Comparison of ENCODE assay signal across 20 cellular contexts in genomic region chr16:72884573-72884972, GRCh38.
A peak's percentile ranks its signal among the peaks of the same experiment; 100 is the strongest.
DNase-seq lines count a peak whose midpoint lies in the region; ATAC-seq and TF ChIP-seq lines count a peak whose summit lies in the region.
"Had no signal": no experiment of that assay in that cellular context is flagged by ENCODE, and none has a peak within 500 bp of the region (broad histone marks: within the 10 kb centered on the region; RNA-seq: fewer than 3 reads in every experiment).

No MANE protein-coding gene starts in this region.

- no peak overlapping the region for H3K4me3 Mint-ChIP-seq in HFFc6
- no peak overlapping the region for H3K4me3 Mint-ChIP-seq in chondrocyte (ENCODE audit: unreplicated experiment)
- H3K4me3 Mint-ChIP-seq: activated naive CD4-positive, alpha-beta T cell treated with anti-CD3 and anti-CD28 coated beads, Interleukin-2, amount 10 ng/mL, durations not matched to agents 7 days and 5 days; activated T-cell treated with anti-CD3 and anti-CD28 coated beads, Interleukin-2, amount 50 U/mL, for 4 hours; CD14-positive monocyte; dendritic cell treated with granulocyte-macrophage colony-stimulating factor and Interleukin-4, amounts not matched to agents 40 ng/mL and 50 ng/mL, for 4 days; mesothelial cell of epicardium; natural killer cell; stimulated activated effector memory CD8-positive, alpha-beta T cell treated with anti-CD3 and anti-CD28 coated beads, Interleukin-12 subunit alpha, Interleukin-12 subunit beta, amount 100 ng/mL, for 72 hours; T-helper 1 cell treated with Interleukin-12 subunit alpha and Interleukin-12 subunit beta and Interleukin-4 antibody, amounts not matched to agents 30 μg/mL and 1 μg/mL, for 36 hours had no signal

- H3K36me3 Mint-ChIP-seq in HFFc6 (ENCODE audit: low read depth) (peaks cover 58% of the 10 kb centered on the region), chondrocyte (ENCODE audit: low read depth) (peaks cover 47% of the 10 kb centered on the region)
- H3K36me3 Mint-ChIP-seq: stimulated activated effector memory CD8-positive, alpha-beta T cell treated with anti-CD3 and anti-CD28 coated beads, Interleukin-12 subunit alpha, Interleukin-12 subunit beta, amount 100 ng/mL, for 72 hours had no signal

- intact Hi-C loops in sciatic nerve (cut with DNase I), result no loop called here

- H3K27ac Mint-ChIP-seq in HFFc6 (peak overlapping the region; percentile 8; the same call in 1 of the 2 replicates), chondrocyte (ENCODE audit: unreplicated experiment) (peak overlapping the region; percentile 58)
- H3K27ac Mint-ChIP-seq: activated naive CD4-positive, alpha-beta T cell treated with anti-CD3 and anti-CD28 coated beads, Interleukin-2, amount 10 ng/mL, durations not matched to agents 7 days and 5 days; dendritic cell treated with granulocyte-macrophage colony-stimulating factor and Interleukin-4, amounts not matched to agents 40 ng/mL and 50 ng/mL, for 4 days; mesothelial cell of epicardium; natural killer cell; stimulated activated effector memory CD8-positive, alpha-beta T cell treated with anti-CD3 and anti-CD28 coated beads, Interleukin-12 subunit alpha, Interleukin-12 subunit beta, amount 100 ng/mL, for 72 hours; T-helper 1 cell treated with Interleukin-12 subunit alpha and Interleukin-12 subunit beta and Interleukin-4 antibody, amounts not matched to agents 30 μg/mL and 1 μg/mL, for 36 hours had no signal

- H3K27me3 Mint-ChIP-seq in HFFc6 (ENCODE audit: insufficient read depth) (peaks cover 4% of the 10 kb centered on the region), chondrocyte (ENCODE audit: low read depth) (no peaks in the 10 kb centered on the region)
- H3K27me3 Mint-ChIP-seq: dendritic cell treated with granulocyte-macrophage colony-stimulating factor and Interleukin-4, amounts not matched to agents 40 ng/mL and 50 ng/mL, for 4 days had no signal

- peak; percentile 54 for ATAC-seq in sciatic nerve
- ATAC-seq in SK-N-SH treated with all-trans-retinoic acid at 6 μM for 48 hours, result no peak
- ATAC-seq: activated T-cell treated with anti-CD3 and anti-CD28 coated beads, Interleukin-2, amount 50 U/mL, for 4 hours; GM12878; left colon had no signal

- TF ChIP-seq CTCF in HFFc6 (IDR thresholded peaks at IDR 0.05), result no peak
- TF ChIP-seq CTCF in chondrocyte (IDR thresholded peaks at IDR 0.05), result no peak

- no peaks in the 10 kb centered on the region for H3K9me3 Mint-ChIP-seq in HFFc6
- H3K9me3 Mint-ChIP-seq in chondrocyte (ENCODE audit: low read depth), result no peaks in the 10 kb centered on the region
- H3K9me3 Mint-ChIP-seq: activated T-cell treated with anti-CD3 and anti-CD28 coated beads, Interleukin-2, amount 50 U/mL, for 4 hours; mesothelial cell of epicardium; natural killer cell had no signal

- H3K4me1 Mint-ChIP-seq in HFFc6 (ENCODE audit: low read depth), result peaks cover 31% of the 10 kb centered on the region
- H3K4me1 Mint-ChIP-seq in chondrocyte (ENCODE audit: low read depth), result peaks cover 62% of the 10 kb centered on the region
- H3K4me1 Mint-ChIP-seq: activated naive CD4-positive, alpha-beta T cell treated with anti-CD3 and anti-CD28 coated beads, Interleukin-2, amount 10 ng/mL, durations not matched to agents 7 days and 5 days; CD14-positive monocyte; stimulated activated effector memory CD8-positive, alpha-beta T cell treated with anti-CD3 and anti-CD28 coated beads, Interleukin-12 subunit alpha, Interleukin-12 subunit beta, amount 100 ng/mL, for 72 hours had no signal

- DNase-seq in HFFc6 (no peak), NCI-H2107 (lab: John Stamatoyannopoulos, UW) (peak; percentile 43), chondrocyte (ENCODE audit: low spot score) (no peak), sciatic nerve (ENCODE audit: low spot score) (no peak), activated gamma-delta T cell (lab: John Stamatoyannopoulos, UW) (no peak)
- DNase-seq in stimulated activated CD4-positive, alpha-beta T cell treated with anti-CD3 and anti-CD28 coated beads, Interleukin-12 subunit alpha, Interleukin-12 subunit beta, amount 100 ng/mL, for 4 hours, result no peak
- DNase-seq: activated naive CD4-positive, alpha-beta T cell treated with anti-CD3 and anti-CD28 coated beads, Interleukin-2, amount 10 ng/mL, durations not matched to agents 7 days and 5 days; activated T-cell treated with anti-CD3 and anti-CD28 coated beads, Interleukin-2, amount 50 U/mL, for 4 hours; glutamatergic neuron; left colon; natural killer cell; NCI-H2081; stimulated activated CD4-positive, alpha-beta T cell treated with anti-CD3 and anti-CD28 coated beads, Interleukin-2, amount 100 ng/mL, for 24 hours had no signal

TF ChIP-seq in SK-N-SH treated with all-trans-retinoic acid at 6 μM for 48 hours, 23 proteins besides CTCF, POLR2A, EP300 and RAD21:
- TF ChIP-seq, protein P1, sequence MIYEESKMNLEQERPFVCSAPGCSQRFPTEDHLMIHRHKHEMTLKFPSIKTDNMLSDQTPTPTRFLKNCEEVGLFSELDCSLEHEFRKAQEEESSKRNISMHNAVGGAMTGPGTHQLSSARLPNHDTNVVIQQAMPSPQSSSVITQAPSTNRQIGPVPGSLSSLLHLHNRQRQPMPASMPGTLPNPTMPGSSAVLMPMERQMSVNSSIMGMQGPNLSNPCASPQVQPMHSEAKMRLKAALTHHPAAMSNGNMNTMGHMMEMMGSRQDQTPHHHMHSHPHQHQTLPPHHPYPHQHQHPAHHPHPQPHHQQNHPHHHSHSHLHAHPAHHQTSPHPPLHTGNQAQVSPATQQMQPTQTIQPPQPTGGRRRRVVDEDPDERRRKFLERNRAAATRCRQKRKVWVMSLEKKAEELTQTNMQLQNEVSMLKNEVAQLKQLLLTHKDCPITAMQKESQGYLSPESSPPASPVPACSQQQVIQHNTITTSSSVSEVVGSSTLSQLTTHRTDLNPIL (CRISPR knock-in tag; IDR thresholded peaks at IDR 0.05; ENCODE audit: low read depth), result no peak
- TF ChIP-seq GLIS3 (CRISPR knock-in tag; IDR thresholded peaks at IDR 0.05), result no peak
